19 cellular contexts compared by ENCODE assay signal in the genomic region with DNA sequence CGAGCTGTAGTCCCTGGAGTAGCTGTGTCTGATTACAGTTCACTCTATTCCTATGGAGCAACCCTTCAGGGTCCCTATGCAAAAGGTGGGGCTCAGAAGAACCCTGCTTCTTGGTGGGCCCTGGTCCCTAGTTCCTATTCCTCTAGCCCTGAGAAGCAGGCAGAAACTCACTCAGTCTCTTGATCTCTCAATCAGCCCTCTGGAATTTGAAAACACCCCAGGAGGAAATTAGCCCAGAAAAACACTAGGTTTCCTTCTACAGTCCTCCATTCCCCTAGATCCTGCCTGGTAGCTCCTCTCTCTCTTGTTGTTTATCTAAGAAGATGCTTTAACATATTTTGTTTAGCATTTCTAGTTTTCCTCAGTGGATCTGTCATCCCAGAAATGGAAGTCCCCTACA.
"Had no signal": no experiment of that assay in that cellular context is flagged by ENCODE, and none has a peak within 500 bp of the region (broad histone marks: within the 10 kb centered on the region; RNA-seq: fewer than 3 reads in every experiment).

No MANE protein-coding gene starts in this region.

- H3K4me3 Mint-ChIP-seq: memory B cell; stimulated activated effector memory CD8-positive, alpha-beta T cell treated with anti-CD3 and anti-CD28 coated beads, Interleukin-12 subunit alpha, Interleukin-12 subunit beta, amount 100 ng/mL, for 72 hours had no signal

- H3K4me3 ChIP-seq: cardiac muscle cell, dorsolateral prefrontal cortex, psoas muscle, right lobe of liver, smooth muscle cell, tibial nerve, uterus had no signal

- ATAC-seq: activated naive CD4-positive, alpha-beta T cell treated with anti-CD3 and anti-CD28 coated beads, Interleukin-2, amount 50 U/mL, for 72 hours; psoas muscle; right lobe of liver; stimulated activated effector memory CD8-positive, alpha-beta T cell treated with anti-CD3 and anti-CD28 coated beads, Interleukin-12 subunit alpha, Interleukin-12 subunit beta, amount 100 ng/mL, for 72 hours had no signal

- FAIRE-seq: kidney had no signal

- H3K4me1 ChIP-seq: tibial nerve, uterus had no signal

- H3K36me3 ChIP-seq: cardiac muscle cell, right lobe of liver, tibial nerve, uterus had no signal

- H3K36me3 Mint-ChIP-seq: activated naive CD4-positive, alpha-beta T cell treated with anti-CD3 and anti-CD28 coated beads, Interleukin-2, amount 50 U/mL, for 72 hours; stimulated activated effector memory CD8-positive, alpha-beta T cell treated with anti-CD3 and anti-CD28 coated beads, Interleukin-12 subunit alpha, Interleukin-12 subunit beta, amount 100 ng/mL, for 72 hours had no signal

- H3K27me3 ChIP-seq: cardiac muscle cell, right lobe of liver, tibial nerve, uterus had no signal

- H3K4me1 Mint-ChIP-seq: memory B cell; stimulated activated effector memory CD8-positive, alpha-beta T cell treated with anti-CD3 and anti-CD28 coated beads, Interleukin-12 subunit alpha, Interleukin-12 subunit beta, amount 100 ng/mL, for 72 hours had no signal

- H3K27ac ChIP-seq: cardiac muscle cell, dorsolateral prefrontal cortex, epithelial cell of prostate, psoas muscle, right lobe of liver, tibial nerve, uterus, VCaP had no signal

- H3K9me3 ChIP-seq: psoas muscle, right lobe of liver, uterus had no signal

- H3K27ac Mint-ChIP-seq: activated naive CD4-positive, alpha-beta T cell treated with anti-CD3 and anti-CD28 coated beads, Interleukin-2, amount 50 U/mL, for 72 hours; memory B cell; stimulated activated effector memory CD8-positive, alpha-beta T cell treated with anti-CD3 and anti-CD28 coated beads, Interleukin-12 subunit alpha, Interleukin-12 subunit beta, amount 100 ng/mL, for 72 hours had no signal

- DNase-seq: activated CD4-positive, alpha-beta T cell treated with anti-CD3 and anti-CD28 coated beads for 1 hour; activated gamma-delta T cell treated with Interleukin-2 at 50 U/mL for 16 hours; dorsolateral prefrontal cortex; foreskin fibroblast; hippocampal formation; kidney; psoas muscle; right lobe of liver; stimulated activated CD4-positive, alpha-beta T cell treated with anti-CD3 and anti-CD28 coated beads, Interleukin-4, amount 100 ng/mL, for 24 hours; T-helper 2 cell; uterus had no signal
